ENCODE assay signal across 1 cellular context in the genomic region with DNA sequence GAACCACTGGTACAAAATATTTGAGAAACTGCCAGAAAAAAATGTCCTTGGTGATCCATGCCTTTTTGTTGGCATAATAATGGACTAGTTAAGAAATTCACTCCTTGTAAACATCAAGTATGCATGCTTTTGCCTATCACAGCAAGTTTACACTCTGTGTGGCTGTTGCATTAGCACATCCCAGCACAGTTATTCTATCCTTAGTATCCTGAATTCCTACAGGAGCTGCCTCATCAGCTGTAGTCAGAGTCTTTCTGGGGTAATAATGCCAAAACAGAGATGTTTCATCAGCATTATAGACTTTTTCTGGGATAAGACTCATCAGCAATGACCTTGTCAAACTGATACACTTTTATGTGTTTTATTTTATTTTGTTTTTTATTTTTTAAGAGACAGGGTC.
TF ChIP-seq lines count a peak whose summit lies in the region.

No MANE protein-coding gene starts in this region.

TF ChIP-seq in IMR-90, 13 proteins besides CTCF, POLR2A, EP300 and RAD21:
- TF ChIP-seq MAFK (IDR thresholded peaks at IDR 0.05; ENCODE audit: low read depth, low read length), result no peak
TF ChIP-seq in IMR-90: peak in this region for 0.
